ENCODE assay signal across 19 cellular contexts in genomic region chrX:77918568-77918967, GRCh38. TPM values are rescaled to one million over a fixed set of nuclear protein-coding genes. Genes with fewer than 3 reads are reported as not detected.
DNase-seq lines count a peak whose midpoint lies in the region; ATAC-seq, FAIRE-seq and TF ChIP-seq lines count a peak whose summit lies in the region.
"Had no signal": no experiment of that assay in that cellular context is flagged by ENCODE, and none has a peak within 500 bp of the region (broad histone marks: within the 10 kb centered on the region; RNA-seq: fewer than 3 reads in every experiment).

No MANE protein-coding gene starts in this region.

- H3K4me3 Mint-ChIP-seq in activated T-helper 17 cell treated with anti-CD3 and anti-CD28 coated beads, Interleukin-2, amount 50 U/mL, for 72 hours, result peak overlapping the region; percentile 78
- no peak overlapping the region for H3K4me3 Mint-ChIP-seq in activated naive CD8-positive, alpha-beta T cell treated with anti-CD3 and anti-CD28 coated beads, Interleukin-2, amount 50 U/mL, for 24 hours
- H3K4me3 Mint-ChIP-seq in activated T-cell treated with anti-CD3 and anti-CD28 coated beads, Interleukin-2, amount 50 U/mL, for 24 hours, result no peak overlapping the region

- FAIRE-seq in HTR-8/SVneo (lab: Jason Lieb, UNC), result no peak
- FAIRE-seq: TTC549, urothelium cell line had no signal

- H3K27me3 ChIP-seq in left ventricle myocardium inferior (ENCODE audit: low read depth), result no peaks in the 10 kb centered on the region
- H3K27me3 ChIP-seq: body of pancreas had no signal

- no peaks in the 10 kb centered on the region for H3K27me3 Mint-ChIP-seq in activated T-helper 17 cell treated with anti-CD3 and anti-CD28 coated beads, Interleukin-2, amount 50 U/mL, for 72 hours
- H3K27me3 Mint-ChIP-seq in activated naive CD8-positive, alpha-beta T cell treated with anti-CD3 and anti-CD28 coated beads, Interleukin-2, amount 50 U/mL, for 24 hours, result no peaks in the 10 kb centered on the region
- H3K27me3 Mint-ChIP-seq in activated T-cell treated with anti-CD3 and anti-CD28 coated beads, Interleukin-2, amount 50 U/mL, for 24 hours, result peaks cover 5% of the 10 kb centered on the region
- H3K27me3 Mint-ChIP-seq: activated CD4-positive, alpha-beta T cell treated with anti-CD3 and anti-CD28 coated beads, Interleukin-2, amount 10 ng/mL, durations not matched to agents 24 days and 14 days had no signal

- H3K4me3 ChIP-seq in left ventricle myocardium inferior, result no peak overlapping the region
- no peak overlapping the region for H3K4me3 ChIP-seq in fibroblast of pulmonary artery (replicated peaks; ENCODE audit: low read depth, low read length)
- H3K4me3 ChIP-seq: body of pancreas, SK-N-MC had no signal

- TF ChIP-seq CTCF in left ventricle myocardium inferior (IDR thresholded peaks at IDR 0.05; ENCODE audit: borderline replicate concordance) (no peak), fibroblast of pulmonary artery (IDR thresholded peaks at IDR 0.05; ENCODE audit: low read length, missing control alignments) (no peak)

- H3K4me1 Mint-ChIP-seq in activated T-helper 17 cell treated with anti-CD3 and anti-CD28 coated beads, Interleukin-2, amount 50 U/mL, for 72 hours, result peaks cover 11% of the 10 kb centered on the region
- peaks cover 25% of the 10 kb centered on the region for H3K4me1 Mint-ChIP-seq in activated naive CD8-positive, alpha-beta T cell treated with anti-CD3 and anti-CD28 coated beads, Interleukin-2, amount 50 U/mL, for 24 hours
- peaks cover 24% of the 10 kb centered on the region for H3K4me1 Mint-ChIP-seq in activated T-cell treated with anti-CD3 and anti-CD28 coated beads, Interleukin-2, amount 50 U/mL, for 24 hours (ENCODE audit: low read depth)

- H3K9me3 ChIP-seq in left ventricle myocardium inferior (replicated peaks), result no peaks in the 10 kb centered on the region
- H3K9me3 ChIP-seq: body of pancreas had no signal

- intact Hi-C loops in left ventricle myocardium superior (cut with micrococcal nuclease), result no loop called here
- intact Hi-C loops in left ventricle myocardium inferior (cut with micrococcal nuclease), result no loop called here

- H3K27ac Mint-ChIP-seq in activated T-helper 17 cell treated with anti-CD3 and anti-CD28 coated beads, Interleukin-2, amount 50 U/mL, for 72 hours, result no peak overlapping the region
- H3K27ac Mint-ChIP-seq in activated naive CD8-positive, alpha-beta T cell treated with anti-CD3 and anti-CD28 coated beads, Interleukin-2, amount 50 U/mL, for 24 hours, result no peak overlapping the region
- H3K27ac Mint-ChIP-seq in activated T-cell treated with anti-CD3 and anti-CD28 coated beads, Interleukin-2, amount 50 U/mL, for 24 hours, result no peak overlapping the region
- H3K27ac Mint-ChIP-seq: activated CD4-positive, alpha-beta T cell treated with anti-CD3 and anti-CD28 coated beads, Interleukin-2, amount 10 ng/mL, durations not matched to agents 24 days and 14 days had no signal

- DNase-seq in left ventricle myocardium superior, result no peak
- DNase-seq in left ventricle myocardium inferior, result no peak
- peak; percentile 58 for DNase-seq in fibroblast of pulmonary artery (ENCODE audit: low read depth)
- no peak for DNase-seq in activated naive CD8-positive, alpha-beta T cell treated with anti-CD3 and anti-CD28 coated beads, Interleukin-2, amount 50 U/mL, for 24 hours
- DNase-seq in inferior parietal cortex (ENCODE audit: extremely low spot score), result no peak
- DNase-seq in HTR-8/SVneo (ENCODE audit: insufficient read length, low spot score), result no peak
- no peak for DNase-seq in activated T-cell treated with anti-CD3 and anti-CD28 coated beads, Interleukin-2, amount 50 U/mL, for 24 hours
- DNase-seq: activated CD4-positive, alpha-beta T cell treated with anti-CD3 and anti-CD28 coated beads, Interleukin-2, amount 10 ng/mL, durations not matched to agents 24 days and 14 days; activated CD8-positive, alpha-beta memory T cell treated with anti-CD3 and anti-CD28 coated beads, Interleukin-2, amount 50 U/mL, for 48 hours; activated naive CD4-positive, alpha-beta T cell treated with Interleukin-2 at 50 U/mL for 16 hours; body of pancreas; NCI-H1694 treated with DMSO at 0.1 percent for 48 hours; NCI-H510A; stimulated activated CD4-positive, alpha-beta T cell treated with anti-CD3 and anti-CD28 coated beads, Interleukin-2, amount 100 ng/mL, for 24 hours had no signal

- H3K36me3 ChIP-seq in left ventricle myocardium inferior, result no peaks in the 10 kb centered on the region

- H3K36me3 Mint-ChIP-seq in activated T-helper 17 cell treated with anti-CD3 and anti-CD28 coated beads, Interleukin-2, amount 50 U/mL, for 72 hours (ENCODE audit: low read depth), result no peaks in the 10 kb centered on the region
- H3K36me3 Mint-ChIP-seq in activated naive CD8-positive, alpha-beta T cell treated with anti-CD3 and anti-CD28 coated beads, Interleukin-2, amount 50 U/mL, for 24 hours (ENCODE audit: low read depth), result peaks cover 3% of the 10 kb centered on the region
- no peaks in the 10 kb centered on the region for H3K36me3 Mint-ChIP-seq in activated T-cell treated with anti-CD3 and anti-CD28 coated beads, Interleukin-2, amount 50 U/mL, for 24 hours (ENCODE audit: low read depth)

- no peak overlapping the region for H3K27ac ChIP-seq in left ventricle myocardium inferior (replicated peaks)
- H3K27ac ChIP-seq: body of pancreas, SK-N-MC had no signal

- peak; percentile 57 for ATAC-seq in left ventricle myocardium superior
- no peak for ATAC-seq in activated T-helper 17 cell treated with anti-CD3 and anti-CD28 coated beads, Interleukin-2, amount 50 U/mL, for 72 hours (replicated peaks)
- no peak for ATAC-seq in activated naive CD8-positive, alpha-beta T cell treated with anti-CD3 and anti-CD28 coated beads, Interleukin-2, amount 50 U/mL, for 24 hours
- ATAC-seq: body of pancreas had no signal

- no peaks in the 10 kb centered on the region for H3K9me3 Mint-ChIP-seq in activated T-helper 17 cell treated with anti-CD3 and anti-CD28 coated beads, Interleukin-2, amount 50 U/mL, for 72 hours
- no peaks in the 10 kb centered on the region for H3K9me3 Mint-ChIP-seq in activated naive CD8-positive, alpha-beta T cell treated with anti-CD3 and anti-CD28 coated beads, Interleukin-2, amount 50 U/mL, for 24 hours
- no peaks in the 10 kb centered on the region for H3K9me3 Mint-ChIP-seq in activated T-cell treated with anti-CD3 and anti-CD28 coated beads, Interleukin-2, amount 50 U/mL, for 24 hours
- H3K9me3 Mint-ChIP-seq: activated CD4-positive, alpha-beta T cell treated with anti-CD3 and anti-CD28 coated beads, Interleukin-2, amount 10 ng/mL, durations not matched to agents 24 days and 14 days had no signal

- peaks cover 14% of the 10 kb centered on the region for H3K4me1 ChIP-seq in left ventricle myocardium inferior
- H3K4me1 ChIP-seq: body of pancreas had no signal

RNA-seq across cellular contexts. Expression of gene ATP7A, which starts 8.1 kb away (rescaled TPM):
- total RNA-seq in left ventricle myocardium superior (4.8 TPM), left ventricle myocardium inferior (4.5 TPM)
- 10 to 100 TPM in 1 of 2 donors, 1 to 10 TPM in 1; 9.5 to 17.3 TPM for total RNA-seq in activated T-helper 17 cell treated with anti-CD3 and anti-CD28 coated beads, Interleukin-2, amount 50 U/mL, for 72 hours

RNA-seq across cellular contexts. Expression of gene COX7B, which starts 19.3 kb away (rescaled TPM):
- 1,790 TPM for total RNA-seq in left ventricle myocardium superior
- 1,696 TPM for total RNA-seq in left ventricle myocardium inferior
- total RNA-seq in activated T-helper 17 cell treated with anti-CD3 and anti-CD28 coated beads, Interleukin-2, amount 50 U/mL, for 72 hours, result 100 to 1,000 TPM; 166 to 272 TPM

RNA-seq across cellular contexts. Expression of gene MAGT1, which starts 23.3 kb away (rescaled TPM):
- total RNA-seq in left ventricle myocardium superior (49.5 TPM), left ventricle myocardium inferior (54.3 TPM)
- 10 to 100 TPM; 28.6 to 43.2 TPM for total RNA-seq in activated T-helper 17 cell treated with anti-CD3 and anti-CD28 coated beads, Interleukin-2, amount 50 U/mL, for 72 hours

RNA-seq across cellular contexts. Expression of gene PGAM4, which starts 50.9 kb away (rescaled TPM):
- not detected for total RNA-seq in left ventricle myocardium superior
- not detected for total RNA-seq in left ventricle myocardium inferior
- total RNA-seq in activated T-helper 17 cell treated with anti-CD3 and anti-CD28 coated beads, Interleukin-2, amount 50 U/mL, for 72 hours, result not detected
- total RNA-seq: body of pancreas, osteocyte had no signal
